In genomic region chr14:54026671-54027070, GRCh38 we compare ENCODE assay signal across 20 cellular contexts.
DNase-seq lines count a peak whose midpoint lies in the region; ATAC-seq and TF ChIP-seq lines count a peak whose summit lies in the region.
"Had no signal": no experiment of that assay in that cellular context is flagged by ENCODE, and none has a peak within 500 bp of the region (broad histone marks: within the 10 kb centered on the region; RNA-seq: fewer than 3 reads in every experiment).

No MANE protein-coding gene starts in this region.

- H3K4me1 ChIP-seq in foreskin keratinocyte, result no peaks in the 10 kb centered on the region
- H3K4me1 ChIP-seq: BLaER1 treated with 17β-estradiol and CSF1 and Interleukin-3, amounts not matched to agents 10 nM and 100 nM had no signal

- peak; percentile 4 for DNase-seq in EH (ENCODE audit: low read depth)
- peak; percentile 53 for DNase-seq in M059J (ENCODE audit: low read depth)
- peak in 1 of 2 donors; percentile 38 for DNase-seq in foreskin keratinocyte
- peak; percentile 16 for DNase-seq in renal cortical epithelial cell (ENCODE audit: low read depth)
- no peak for DNase-seq in T-cell
- DNase-seq in pons (ENCODE audit: low spot score), result no peak
- DNase-seq: CD8-positive, alpha-beta T cell; DMS79; GOT3; KG1; NCI-H1417; NCI-H187 treated with DMSO at 0.1 percent for 48 hours; NCI-H2171 treated with DMSO at 0.1 percent for 48 hours; NCI-H446 treated with DMSO at 0.1 percent for 48 hours; NCI-H748 treated with DMSO at 0.1 percent for 48 hours; NK-92 treated with Interleukin-12 subunit alpha and Interleukin-12 subunit beta, amount 100 ng/mL, for 24 hours; SIG-M5 had no signal

- H3K4me1 Mint-ChIP-seq in T-cell, result no peaks in the 10 kb centered on the region

- no peak for TF ChIP-seq CTCF in foreskin keratinocyte (conservative IDR thresholded peaks at IDR 0.05)

- no peak overlapping the region for H3K4me3 Mint-ChIP-seq in T-cell
- H3K4me3 Mint-ChIP-seq: CD8-positive, alpha-beta T cell had no signal

- H3K27me3 ChIP-seq in foreskin keratinocyte, result no peaks in the 10 kb centered on the region
- H3K27me3 ChIP-seq: BLaER1 treated with 17β-estradiol and CSF1 and Interleukin-3, amounts not matched to agents 10 nM and 100 nM had no signal

- POLR2A ChIA-PET in T-cell (lab: Charles Lee), result no interaction called here

- H3K36me3 Mint-ChIP-seq in T-cell, result no peaks in the 10 kb centered on the region
- H3K36me3 Mint-ChIP-seq: CD8-positive, alpha-beta T cell had no signal

- peaks cover 8 to 12% (median 10%) of the 10 kb centered on the region in 3 donors for H3K9me3 Mint-ChIP-seq in T-cell

- H3K27ac Mint-ChIP-seq in T-cell, result no peak overlapping the region
- H3K27ac Mint-ChIP-seq: CD8-positive, alpha-beta T cell had no signal

- ATAC-seq in foreskin keratinocyte (peak; percentile 18), T-cell (replicated peaks in 1 of 4) (no peak), HG03354 (IDR thresholded peaks at IDR 0.05; ENCODE audit: poor library complexity, severe bottlenecking, unreplicated experiment) (no peak)
- ATAC-seq: CD8-positive, alpha-beta T cell had no signal

- CTCF ChIA-PET in T-cell (lab: Charles Lee), result no interaction called here

- H3K27ac ChIP-seq in foreskin keratinocyte, result no peak overlapping the region
- H3K27ac ChIP-seq: BLaER1 treated with 17β-estradiol and CSF1 and Interleukin-3, amounts not matched to agents 10 nM and 100 nM; RWPE1 had no signal

- H3K27me3 Mint-ChIP-seq in T-cell, result no peaks in the 10 kb centered on the region

Comparison
In these comparisons a context has a peak if more than half of its experiments do, and no peak if none do; other contexts are left out.
1. DNase-seq: peak in EH (single experiment), M059J (single experiment) and renal cortical epithelial cell (single experiment); none in T-cell (0 of 34) and pons (single experiment).